18 cellular contexts compared by ENCODE assay signal in genomic region chr2:42106257-42106816, GRCh38. TPM values are rescaled to one million over a fixed set of nuclear protein-coding genes. Genes with fewer than 3 reads are reported as not detected.
DNase-seq lines count a peak whose midpoint lies in the region; ATAC-seq, FAIRE-seq and TF ChIP-seq lines count a peak whose summit lies in the region.
"Had no signal": no experiment of that assay in that cellular context is flagged by ENCODE, and none has a peak within 500 bp of the region (broad histone marks: within the 10 kb centered on the region; RNA-seq: fewer than 3 reads in every experiment).

No MANE protein-coding gene starts in this region.

- H3K27me3 Mint-ChIP-seq in CD4-positive, alpha-beta T cell, result no peaks in the 10 kb centered on the region
- H3K27me3 Mint-ChIP-seq: naive B cell had no signal

- H3K27ac Mint-ChIP-seq in CD4-positive, alpha-beta T cell, result no peak overlapping the region
- H3K27ac Mint-ChIP-seq: activated T-helper 2 cell treated with anti-CD3 and anti-CD28 coated beads, Interferon-gamma antibody, Interleukin-2, Interleukin-4, amounts not matched to agents 10 μg/mL and 5 μg/mL and 100 μg/mL, durations not matched to agents 14 hours and 24 hours and 36 hours; naive B cell had no signal

- H3K79me2 ChIP-seq in MM.1S (ENCODE audit: low read length), result peaks cover 22% of the 10 kb centered on the region
- no peaks in the 10 kb centered on the region for H3K79me2 ChIP-seq in fibroblast of lung (ENCODE audit: control insufficient read depth, insufficient read depth, low read length)
- no peaks in the 10 kb centered on the region for H3K79me2 ChIP-seq in osteoblast (ENCODE audit: insufficient read depth, low read length)
- H3K79me2 ChIP-seq: hepatocyte had no signal

- peaks cover 7% of the 10 kb centered on the region for H3K36me3 Mint-ChIP-seq in CD4-positive, alpha-beta T cell (ENCODE audit: low read depth)
- H3K36me3 Mint-ChIP-seq: naive B cell had no signal

- no peaks in the 10 kb centered on the region for H4K20me1 ChIP-seq in MM.1S (ENCODE audit: insufficient read depth, low read length)
- H4K20me1 ChIP-seq in fibroblast of lung (ENCODE audit: control insufficient read depth, extremely low read depth, insufficient read depth, low read length), result no peaks in the 10 kb centered on the region
- no peaks in the 10 kb centered on the region for H4K20me1 ChIP-seq in osteoblast (ENCODE audit: insufficient read depth, low read length)

- no peak overlapping the region for H3K4me3 Mint-ChIP-seq in CD4-positive, alpha-beta T cell
- H3K4me3 Mint-ChIP-seq: naive B cell had no signal

- intact Hi-C loops in CD4-positive, alpha-beta T cell (cut with DNase I, micrococcal nuclease), result loop anchor here (2.0 to 10.0 kb wide), 2 partner anchors 26 to 258 kb away; partner anchors contain the start of gene COX7A2L (in 1 of the 2)

- H3K4me2 ChIP-seq in MM.1S (ENCODE audit: low read depth, low read length) (peak overlapping the region; percentile 87), fibroblast of lung (ENCODE audit: extremely low read depth, insufficient read depth, low read length) (no peak overlapping the region), osteoblast (ENCODE audit: insufficient read depth, low read length) (no peak overlapping the region)
- H3K4me2 ChIP-seq: hepatocyte had no signal

- no peak for DNase-seq in CD4-positive, alpha-beta T cell
- DNase-seq in MM.1S (no peak), fibroblast of lung (ENCODE audit: low read depth in 2 of 2) (no peak), osteoblast (ENCODE audit: insufficient read length, low spot score, missing footprints) (no peak), D721Med (ENCODE audit: insufficient read length, low spot score) (no peak), NCI-H748 (lab: John Stamatoyannopoulos, UW; ENCODE audit: unreplicated experiment) (no peak)
- DNase-seq in stimulated activated naive CD8-positive, alpha-beta T cell treated with anti-CD3 and anti-CD28 coated beads, Interleukin-15, Interleukin-2, amounts not matched to agents 100 U/mL and 50 U/mL, for 24 hours, result no peak
- DNase-seq: GOT3, NCI-H1436, NCI-H345 had no signal

- no peaks in the 10 kb centered on the region for H3K9me2 ChIP-seq in MM.1S (replicated peaks; ENCODE audit: insufficient read depth, low read length)

- H3K4me3 ChIP-seq in MM.1S (ENCODE audit: low read length), result peak overlapping the region; percentile 57
- no peak overlapping the region for H3K4me3 ChIP-seq in fibroblast of lung (replicated peaks in 1 of 4; ENCODE audit: control extremely low read depth in 1 of 4, insufficient read depth in 1 of 4, low read depth in 3 of 4, low read length in 4 of 4)
- H3K4me3 ChIP-seq in osteoblast (ENCODE audit: insufficient read depth, low read length), result no peak overlapping the region
- H3K4me3 ChIP-seq: esophagus muscularis mucosa, hepatocyte, K562 had no signal

- POLR2A ChIA-PET in CD4-positive, alpha-beta T cell (lab: Charles Lee), result interaction anchor here (0.6 to 14.3 kb wide), 25 partner anchors 9 to 387 kb away, joined by 3 to 255 read pairs (median 6); partner anchors contain the start of genes COX7A2L, EML4 and KCNG3

- peaks cover 53% of the 10 kb centered on the region for H3F3A ChIP-seq in MM.1S (ENCODE audit: insufficient read depth, low read length)

- no peaks in the 10 kb centered on the region for H3K4me1 Mint-ChIP-seq in CD4-positive, alpha-beta T cell (ENCODE audit: low read depth)

- peak overlapping the region; percentile 76 for H3K9ac ChIP-seq in MM.1S (ENCODE audit: low read length)
- H3K9ac ChIP-seq in fibroblast of lung (ENCODE audit: insufficient read depth, low read length), result no peak overlapping the region

- CTCF ChIA-PET in CD4-positive, alpha-beta T cell (lab: Charles Lee), result interaction anchor here (0.8 to 3.6 kb wide), 8 partner anchors 11 to 134 kb away, joined by 3 to 22 read pairs (median 6); no protein-coding TSS in a partner anchor

- no peak for ATAC-seq in CD4-positive, alpha-beta T cell (ENCODE audit: poor library complexity)
- ATAC-seq in stimulated activated naive CD8-positive, alpha-beta T cell treated with anti-CD3 and anti-CD28 coated beads, Interleukin-15, Interleukin-2, amounts not matched to agents 100 U/mL and 50 U/mL, for 24 hours, result no peak
- ATAC-seq in HG03565 (IDR thresholded peaks at IDR 0.05; ENCODE audit: unreplicated experiment), result no peak
- ATAC-seq: K562, right cardiac atrium, SK-N-SH treated with all-trans-retinoic acid at 6 μM for 48 hours had no signal

- H3K9me3 Mint-ChIP-seq in CD4-positive, alpha-beta T cell, result no peaks in the 10 kb centered on the region
- H3K9me3 Mint-ChIP-seq: activated T-helper 2 cell treated with anti-CD3 and anti-CD28 coated beads, Interferon-gamma antibody, Interleukin-2, Interleukin-4, amounts not matched to agents 10 μg/mL and 5 μg/mL and 100 μg/mL, durations not matched to agents 14 hours and 24 hours and 36 hours; naive B cell had no signal

- H2AFZ ChIP-seq in MM.1S (ENCODE audit: low read length), result 0 out of 2 replicates have a peak overlapping the region, but pooled peaks have one; percentile 0
- peak overlapping the region; percentile 25 for H2AFZ ChIP-seq in fibroblast of lung (ENCODE audit: low read length)
- H2AFZ ChIP-seq in osteoblast (ENCODE audit: low read length), result peak overlapping the region; percentile 75
- H2AFZ ChIP-seq: hepatocyte had no signal

- H3K36me3 ChIP-seq in MM.1S (replicated peaks; ENCODE audit: insufficient read depth, low read length), result no peaks in the 10 kb centered on the region
- H3K36me3 ChIP-seq in fibroblast of lung (ENCODE audit: control insufficient read depth, insufficient read depth, low read length), result no peaks in the 10 kb centered on the region
- no peaks in the 10 kb centered on the region for H3K36me3 ChIP-seq in osteoblast (ENCODE audit: insufficient read depth, low read length)
- H3K36me3 ChIP-seq: esophagus muscularis mucosa had no signal

- H3K27ac ChIP-seq in CD4-positive, alpha-beta T cell (ENCODE audit: low read depth, low read length), result peak overlapping the region; percentile 100
- H3K27ac ChIP-seq in MM.1S (ENCODE audit: low read length) (peak overlapping the region; percentile 97), fibroblast of lung (ENCODE audit: insufficient read depth, low read length) (no peak overlapping the region), osteoblast (ENCODE audit: low read depth, low read length) (no peak overlapping the region)

- FAIRE-seq in D721Med (lab: Jason Lieb, UNC), result no peak
- FAIRE-seq: K562 had no signal

- H3K4me1 ChIP-seq in MM.1S (ENCODE audit: low read length) (peaks cover 63% of the 10 kb centered on the region), fibroblast of lung (ENCODE audit: control insufficient read depth, extremely low read depth, insufficient read depth, low read length) (peaks cover 5% of the 10 kb centered on the region), osteoblast (ENCODE audit: insufficient read depth, low read length) (peaks cover 20% of the 10 kb centered on the region)

- H3K27me3 ChIP-seq in CD4-positive, alpha-beta T cell (ENCODE audit: control insufficient read depth, insufficient read depth, low read length), result no peaks in the 10 kb centered on the region
- no peaks in the 10 kb centered on the region for H3K27me3 ChIP-seq in MM.1S (replicated peaks; ENCODE audit: insufficient read depth, low read length)
- H3K27me3 ChIP-seq in fibroblast of lung (ENCODE audit: control insufficient read depth, insufficient read depth, low read length), result no peaks in the 10 kb centered on the region
- no peaks in the 10 kb centered on the region for H3K27me3 ChIP-seq in osteoblast (ENCODE audit: insufficient read depth, low read length)
- H3K27me3 ChIP-seq: esophagus muscularis mucosa, hepatocyte had no signal

- no peak for TF ChIP-seq CTCF in CD4-positive, alpha-beta T cell (IDR thresholded peaks at IDR 0.05)
- TF ChIP-seq CTCF in MM.1S (IDR thresholded peaks at IDR 0.05; ENCODE audit: low read length) (no peak), fibroblast of lung (conservative IDR thresholded peaks at IDR 0.05 in 1 of 2, IDR thresholded peaks at IDR 0.05 in 1 of 2; ENCODE audit: low read depth in 1 of 2, low read length in 2 of 2) (no peak), osteoblast (IDR thresholded peaks at IDR 0.05; ENCODE audit: extremely low read depth, low read depth, low read length) (no peak), D721Med (IDR thresholded peaks at IDR 0.05; ENCODE audit: insufficient read depth, missing control alignments) (no peak)

- H3K9me3 ChIP-seq in CD4-positive, alpha-beta T cell (ENCODE audit: control insufficient read depth, low read length), result no peaks in the 10 kb centered on the region
- H3K9me3 ChIP-seq in MM.1S (replicated peaks; ENCODE audit: insufficient read depth, low read length) (no peaks in the 10 kb centered on the region), fibroblast of lung (ENCODE audit: control insufficient read depth, insufficient read depth, low read depth, low read length) (no peaks in the 10 kb centered on the region), osteoblast (ENCODE audit: low read depth, low read length) (no peaks in the 10 kb centered on the region)
- H3K9me3 ChIP-seq: esophagus muscularis mucosa had no signal

RNA-seq across cellular contexts. Expression of gene PKDCC, which starts 58.5 kb away (rescaled TPM):
- not detected for total RNA-seq in CD4-positive, alpha-beta T cell
- total RNA-seq in fibroblast of lung (63.9 and 70.1 TPM in 2 replicates), osteoblast (1.2 and 4.0 TPM in 2 replicates)
- 48.4 and 70.3 TPM in 2 replicates for polyA plus RNA-seq in fibroblast of lung
- 31.1 and 43.1 TPM in 2 replicates for polyA plus RNA-seq in fibroblast of lung (2012)
- polyA minus RNA-seq in fibroblast of lung (ENCODE audit: low replicate concordance), result 51.4 and 159 TPM in 2 replicates

Comparison
In these comparisons a context has a peak if more than half of its experiments do, and no peak if none do; other contexts are left out.
1. H3K27ac ChIP-seq: peak in CD4-positive, alpha-beta T cell (single experiment) and MM.1S (single experiment); none in fibroblast of lung (single experiment) and osteoblast (single experiment).
2. H2AFZ ChIP-seq: peak in every context shown above with its lines; median percentile 75 in osteoblast; 25 in fibroblast of lung; 0 in MM.1S.
3. RNA of gene PKDCC, which starts 58.5 kb away (total RNA-seq): 63.9 to 70.1 TPM in fibroblast of lung; 1.2 to 4.0 TPM in osteoblast and not detected in CD4-positive, alpha-beta T cell; every median in the first group is over 10 times any median in the second.